ENCODE assay signal across 2 cellular contexts in the genomic region with DNA sequence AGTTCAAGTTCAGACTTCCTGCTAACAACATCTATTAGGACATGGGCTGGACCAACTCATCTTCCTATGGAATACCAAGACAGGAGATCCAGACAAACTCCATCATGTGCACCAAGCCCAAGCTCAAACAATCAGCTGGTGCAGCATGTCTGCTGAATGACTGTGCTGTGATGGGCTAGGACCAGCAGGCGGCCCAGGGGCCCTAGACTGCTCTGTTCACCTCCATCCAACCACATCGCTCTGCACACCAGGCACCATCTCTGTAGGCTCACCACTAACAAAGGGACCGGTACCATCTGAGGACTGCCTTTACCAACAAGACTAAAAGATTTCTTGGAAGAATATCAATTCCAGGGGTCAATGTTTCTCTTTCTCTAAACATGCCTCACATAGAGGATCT.
TF ChIP-seq lines count a peak whose summit lies in the region.

No MANE protein-coding gene starts in this region.

TF ChIP-seq in HCT116, 20 proteins besides CTCF, POLR2A, EP300 and RAD21:
- TF ChIP-seq JUND (IDR thresholded peaks at IDR 0.05) (no peak), FOSL1 (IDR thresholded peaks at IDR 0.05; ENCODE audit: low read depth) (no peak), SIN3A (IDR thresholded peaks at IDR 0.05; ENCODE audit: low read depth) (no peak), POLR2AphosphoS5 (IDR thresholded peaks at IDR 0.05; ENCODE audit: low read depth, low read length) (no peak), TCF7L2 (IDR thresholded peaks at IDR 0.05; ENCODE audit: borderline replicate concordance, extremely low read depth, insufficient read depth, insufficient read length) (no peak), YY1 (IDR thresholded peaks at IDR 0.05; ENCODE audit: extremely low read depth, insufficient replicate concordance, low read depth, low read length) (no peak), CBX3 (IDR thresholded peaks at IDR 0.05; ENCODE audit: low read depth) (no peak), CEBPB (IDR thresholded peaks at IDR 0.05; ENCODE audit: low read depth) (no peak), EZH2phosphoT487 (IDR thresholded peaks at IDR 0.05; ENCODE audit: borderline replicate concordance) (no peak), EGR1 (IDR thresholded peaks at IDR 0.05; ENCODE audit: low read depth) (no peak)
- TF ChIP-seq, protein P1, sequence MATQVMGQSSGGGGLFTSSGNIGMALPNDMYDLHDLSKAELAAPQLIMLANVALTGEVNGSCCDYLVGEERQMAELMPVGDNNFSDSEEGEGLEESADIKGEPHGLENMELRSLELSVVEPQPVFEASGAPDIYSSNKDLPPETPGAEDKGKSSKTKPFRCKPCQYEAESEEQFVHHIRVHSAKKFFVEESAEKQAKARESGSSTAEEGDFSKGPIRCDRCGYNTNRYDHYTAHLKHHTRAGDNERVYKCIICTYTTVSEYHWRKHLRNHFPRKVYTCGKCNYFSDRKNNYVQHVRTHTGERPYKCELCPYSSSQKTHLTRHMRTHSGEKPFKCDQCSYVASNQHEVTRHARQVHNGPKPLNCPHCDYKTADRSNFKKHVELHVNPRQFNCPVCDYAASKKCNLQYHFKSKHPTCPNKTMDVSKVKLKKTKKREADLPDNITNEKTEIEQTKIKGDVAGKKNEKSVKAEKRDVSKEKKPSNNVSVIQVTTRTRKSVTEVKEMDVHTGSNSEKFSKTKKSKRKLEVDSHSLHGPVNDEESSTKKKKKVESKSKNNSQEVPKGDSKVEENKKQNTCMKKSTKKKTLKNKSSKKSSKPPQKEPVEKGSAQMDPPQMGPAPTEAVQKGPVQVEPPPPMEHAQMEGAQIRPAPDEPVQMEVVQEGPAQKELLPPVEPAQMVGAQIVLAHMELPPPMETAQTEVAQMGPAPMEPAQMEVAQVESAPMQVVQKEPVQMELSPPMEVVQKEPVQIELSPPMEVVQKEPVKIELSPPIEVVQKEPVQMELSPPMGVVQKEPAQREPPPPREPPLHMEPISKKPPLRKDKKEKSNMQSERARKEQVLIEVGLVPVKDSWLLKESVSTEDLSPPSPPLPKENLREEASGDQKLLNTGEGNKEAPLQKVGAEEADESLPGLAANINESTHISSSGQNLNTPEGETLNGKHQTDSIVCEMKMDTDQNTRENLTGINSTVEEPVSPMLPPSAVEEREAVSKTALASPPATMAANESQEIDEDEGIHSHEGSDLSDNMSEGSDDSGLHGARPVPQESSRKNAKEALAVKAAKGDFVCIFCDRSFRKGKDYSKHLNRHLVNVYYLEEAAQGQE (IDR thresholded peaks at IDR 0.05; ENCODE audit: low read depth), result no peak
- TF ChIP-seq, protein P2, sequence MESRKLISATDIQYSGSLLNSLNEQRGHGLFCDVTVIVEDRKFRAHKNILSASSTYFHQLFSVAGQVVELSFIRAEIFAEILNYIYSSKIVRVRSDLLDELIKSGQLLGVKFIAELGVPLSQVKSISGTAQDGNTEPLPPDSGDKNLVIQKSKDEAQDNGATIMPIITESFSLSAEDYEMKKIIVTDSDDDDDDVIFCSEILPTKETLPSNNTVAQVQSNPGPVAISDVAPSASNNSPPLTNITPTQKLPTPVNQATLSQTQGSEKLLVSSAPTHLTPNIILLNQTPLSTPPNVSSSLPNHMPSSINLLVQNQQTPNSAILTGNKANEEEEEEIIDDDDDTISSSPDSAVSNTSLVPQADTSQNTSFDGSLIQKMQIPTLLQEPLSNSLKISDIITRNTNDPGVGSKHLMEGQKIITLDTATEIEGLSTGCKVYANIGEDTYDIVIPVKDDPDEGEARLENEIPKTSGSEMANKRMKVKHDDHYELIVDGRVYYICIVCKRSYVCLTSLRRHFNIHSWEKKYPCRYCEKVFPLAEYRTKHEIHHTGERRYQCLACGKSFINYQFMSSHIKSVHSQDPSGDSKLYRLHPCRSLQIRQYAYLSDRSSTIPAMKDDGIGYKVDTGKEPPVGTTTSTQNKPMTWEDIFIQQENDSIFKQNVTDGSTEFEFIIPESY (IDR thresholded peaks at IDR 0.05; ENCODE audit: extremely low read depth, insufficient replicate concordance, low read length), result no peak
TF ChIP-seq in HCT116: peak in this region for 0.

TF ChIP-seq in GM12878, 131 proteins besides CTCF, POLR2A, EP300 and RAD21:
- TF ChIP-seq POLR2AphosphoS5 (IDR thresholded peaks at IDR 0.05; ENCODE audit: low read length), result peak; percentile 45; the same call in 1 of the 2 replicates
- no peak for TF ChIP-seq ZSCAN29 (IDR thresholded peaks at IDR 0.05)
- TF ChIP-seq, protein P3, sequence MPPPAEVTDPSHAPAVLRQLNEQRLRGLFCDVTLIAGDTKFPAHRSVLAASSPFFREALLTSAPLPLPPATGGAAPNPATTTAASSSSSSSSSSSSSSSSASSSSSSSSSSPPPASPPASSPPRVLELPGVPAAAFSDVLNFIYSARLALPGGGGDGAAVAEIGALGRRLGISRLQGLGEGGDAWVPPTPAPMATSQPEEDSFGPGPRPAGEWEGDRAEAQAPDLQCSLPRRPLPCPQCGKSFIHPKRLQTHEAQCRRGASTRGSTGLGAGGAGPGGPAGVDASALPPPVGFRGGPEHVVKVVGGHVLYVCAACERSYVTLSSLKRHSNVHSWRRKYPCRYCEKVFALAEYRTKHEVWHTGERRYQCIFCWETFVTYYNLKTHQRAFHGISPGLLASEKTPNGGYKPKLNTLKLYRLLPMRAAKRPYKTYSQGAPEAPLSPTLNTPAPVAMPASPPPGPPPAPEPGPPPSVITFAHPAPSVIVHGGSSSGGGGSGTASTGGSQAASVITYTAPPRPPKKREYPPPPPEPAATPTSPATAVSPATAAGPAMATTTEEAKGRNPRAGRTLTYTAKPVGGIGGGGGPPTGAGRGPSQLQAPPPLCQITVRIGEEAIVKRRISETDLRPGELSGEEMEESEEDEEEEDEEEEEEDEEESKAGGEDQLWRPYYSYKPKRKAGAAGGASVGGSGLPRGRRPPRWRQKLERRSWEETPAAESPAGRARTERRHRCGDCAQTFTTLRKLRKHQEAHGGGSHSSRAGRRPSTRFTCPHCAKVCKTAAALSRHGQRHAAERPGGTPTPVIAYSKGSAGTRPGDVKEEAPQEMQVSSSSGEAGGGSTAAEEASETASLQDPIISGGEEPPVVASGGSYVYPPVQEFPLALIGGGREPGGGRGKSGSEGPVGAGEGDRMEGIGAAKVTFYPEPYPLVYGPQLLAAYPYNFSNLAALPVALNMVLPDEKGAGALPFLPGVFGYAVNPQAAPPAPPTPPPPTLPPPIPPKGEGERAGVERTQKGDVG (CRISPR knock-in tag; IDR thresholded peaks at IDR 0.05), result no peak
- TF ChIP-seq, protein P4, sequence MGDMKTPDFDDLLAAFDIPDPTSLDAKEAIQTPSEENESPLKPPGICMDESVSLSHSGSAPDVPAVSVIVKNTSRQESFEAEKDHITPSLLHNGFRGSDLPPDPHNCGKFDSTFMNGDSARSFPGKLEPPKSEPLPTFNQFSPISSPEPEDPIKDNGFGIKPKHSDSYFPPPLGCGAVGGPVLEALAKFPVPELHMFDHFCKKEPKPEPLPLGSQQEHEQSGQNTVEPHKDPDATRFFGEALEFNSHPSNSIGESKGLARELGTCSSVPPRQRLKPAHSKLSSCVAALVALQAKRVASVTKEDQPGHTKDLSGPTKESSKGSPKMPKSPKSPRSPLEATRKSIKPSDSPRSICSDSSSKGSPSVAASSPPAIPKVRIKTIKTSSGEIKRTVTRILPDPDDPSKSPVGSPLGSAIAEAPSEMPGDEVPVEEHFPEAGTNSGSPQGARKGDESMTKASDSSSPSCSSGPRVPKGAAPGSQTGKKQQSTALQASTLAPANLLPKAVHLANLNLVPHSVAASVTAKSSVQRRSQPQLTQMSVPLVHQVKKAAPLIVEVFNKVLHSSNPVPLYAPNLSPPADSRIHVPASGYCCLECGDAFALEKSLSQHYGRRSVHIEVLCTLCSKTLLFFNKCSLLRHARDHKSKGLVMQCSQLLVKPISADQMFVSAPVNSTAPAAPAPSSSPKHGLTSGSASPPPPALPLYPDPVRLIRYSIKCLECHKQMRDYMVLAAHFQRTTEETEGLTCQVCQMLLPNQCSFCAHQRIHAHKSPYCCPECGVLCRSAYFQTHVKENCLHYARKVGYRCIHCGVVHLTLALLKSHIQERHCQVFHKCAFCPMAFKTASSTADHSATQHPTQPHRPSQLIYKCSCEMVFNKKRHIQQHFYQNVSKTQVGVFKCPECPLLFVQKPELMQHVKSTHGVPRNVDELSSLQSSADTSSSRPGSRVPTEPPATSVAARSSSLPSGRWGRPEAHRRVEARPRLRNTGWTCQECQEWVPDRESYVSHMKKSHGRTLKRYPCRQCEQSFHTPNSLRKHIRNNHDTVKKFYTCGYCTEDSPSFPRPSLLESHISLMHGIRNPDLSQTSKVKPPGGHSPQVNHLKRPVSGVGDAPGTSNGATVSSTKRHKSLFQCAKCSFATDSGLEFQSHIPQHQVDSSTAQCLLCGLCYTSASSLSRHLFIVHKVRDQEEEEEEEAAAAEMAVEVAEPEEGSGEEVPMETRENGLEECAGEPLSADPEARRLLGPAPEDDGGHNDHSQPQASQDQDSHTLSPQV (IDR thresholded peaks at IDR 0.05), result no peak
